ENCODE assay signal across 24 cellular contexts in the genomic region with DNA sequence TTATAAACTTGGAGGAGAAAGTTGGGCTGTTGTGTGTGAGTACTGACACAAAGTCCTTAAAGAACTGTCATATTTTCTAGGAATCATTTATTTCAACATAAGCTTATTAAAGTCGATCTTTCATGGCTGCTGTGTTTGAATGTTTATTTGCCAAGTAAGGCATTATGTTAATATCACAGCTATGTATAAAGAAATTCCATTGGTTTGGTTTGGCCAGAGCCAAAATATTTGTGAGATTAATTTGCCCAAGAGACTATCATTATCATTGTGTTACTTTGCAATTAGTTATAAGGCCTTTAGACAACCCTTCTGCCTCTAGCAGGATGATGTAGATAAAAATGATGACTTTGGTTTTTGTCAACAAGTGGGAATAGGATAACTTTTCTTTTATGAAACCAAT.
DNase-seq lines count a peak whose midpoint lies in the region; ATAC-seq and TF ChIP-seq lines count a peak whose summit lies in the region.
"Had no signal": no experiment of that assay in that cellular context is flagged by ENCODE, and none has a peak within 500 bp of the region (broad histone marks: within the 10 kb centered on the region; RNA-seq: fewer than 3 reads in every experiment).

No MANE protein-coding gene starts in this region.

- intact Hi-C loops in psoas muscle (cut with DNase I) (no loop called here), tibial artery (cut with DNase I; ENCODE audit: low total_unique reads) (no loop called here)

- H3K36me3 ChIP-seq in SK-N-SH (replicated peaks in 1 of 2; ENCODE audit: control insufficient read depth in 1 of 2, insufficient read depth in 2 of 2, low read length in 1 of 2), result no peaks in the 10 kb centered on the region
- no peaks in the 10 kb centered on the region for H3K36me3 ChIP-seq in psoas muscle (ENCODE audit: insufficient read depth in 1 of 2, low read depth in 1 of 2)
- no peaks in the 10 kb centered on the region for H3K36me3 ChIP-seq in tibial artery

- DNase-seq in EL (peak; percentile 44), SK-N-SH (no peak), fibroblast of mammary gland (ENCODE audit: low read depth) (peak; percentile 24), psoas muscle (no peak), tibial artery (no peak), NCI-H510A (lab: John Stamatoyannopoulos, UW) (no peak)
- DNase-seq: activated CD8-positive, alpha-beta T cell treated with anti-CD3 and anti-CD28 coated beads, Interleukin-2, amount 10 ng/mL, durations not matched to agents 7 days and 5 days; activated naive CD8-positive, alpha-beta T cell treated with anti-CD3 and anti-CD28 coated beads, Interleukin-2, amount 10 ng/mL, durations not matched to agents 7 days and 5 days; activated T-cell treated with anti-CD3 and anti-CD28 coated beads, Interleukin-2, amount 50 U/mL, for 72 hours; C1 segment of cervical spinal cord; caudate nucleus; DMS 273 treated with DMSO at 0.1 percent for 48 hours; effector CD4-positive, alpha-beta T cell; mucosa of descending colon; NCI-H1048; occipital lobe; RPMI8226; small intestine; T-cell; testis had no signal

- TF ChIP-seq EP300 in SK-N-SH (IDR thresholded peaks at IDR 0.05; ENCODE audit: borderline replicate concordance in 1 of 2, low read depth in 1 of 2, low read length in 1 of 2), result no peak

- H3K27me3 ChIP-seq in SK-N-SH (ENCODE audit: insufficient read depth), result no peaks in the 10 kb centered on the region
- H3K27me3 ChIP-seq in psoas muscle (ENCODE audit: insufficient read depth in 3 of 3, low read length in 2 of 3), result no peaks in the 10 kb centered on the region
- H3K27me3 ChIP-seq in tibial artery, result no peaks in the 10 kb centered on the region
- H3K27me3 ChIP-seq: testis had no signal

- ATAC-seq in psoas muscle (no peak), HG02759 (IDR thresholded peaks at IDR 0.05; ENCODE audit: unreplicated experiment) (no peak)
- ATAC-seq: activated CD8-positive, alpha-beta T cell treated with anti-CD3 and anti-CD28 coated beads, Interleukin-2, amount 10 ng/mL, durations not matched to agents 7 days and 5 days; activated T-cell treated with anti-CD3 and anti-CD28 coated beads, Interleukin-2, amount 50 U/mL, for 72 hours; K562; mucosa of descending colon; T-cell; WTC11 had no signal

- CTCF ChIA-PET in SK-N-SH (lab: Yijun Ruan, JAX), result no interaction called here

- peak overlapping the region; percentile 62 to 73; a peak in 3 of 4 replicates for H3K27ac ChIP-seq in SK-N-SH (ENCODE audit: low read depth in 2 of 2, low read length in 1 of 2)
- H3K27ac ChIP-seq in psoas muscle, result peak overlapping the region; percentile 56
- H3K27ac ChIP-seq in tibial artery, result peak overlapping the region in 1 of 2 donors; percentile 0
- H3K27ac ChIP-seq: HL-60 had no signal

- H3K4me1 ChIP-seq in SK-N-SH (ENCODE audit: control insufficient read depth in 1 of 2, insufficient read depth in 2 of 2, low read depth in 1 of 2, low read length in 1 of 2) (peaks cover 4 to 45% of the 10 kb centered on the region in 2 experiments), psoas muscle (peaks cover 30% of the 10 kb centered on the region), tibial artery (peaks cover 0 to 36% (median 5%) of the 10 kb centered on the region in 4 donors)

- no peaks in the 10 kb centered on the region for H3K79me2 ChIP-seq in SK-N-SH (ENCODE audit: insufficient read depth)

- TF ChIP-seq RAD21 in SK-N-SH (IDR thresholded peaks at IDR 0.05; ENCODE audit: low read length), result no peak

- POLR2A ChIA-PET in SK-N-SH (lab: Yijun Ruan, JAX), result no interaction called here

- H3F3A ChIP-seq in SK-N-SH (replicated peaks; ENCODE audit: insufficient read depth), result peaks cover 23% of the 10 kb centered on the region

- H3K4me2 ChIP-seq in SK-N-SH, result peak overlapping the region; percentile 20

- no peak overlapping the region for H2AFZ ChIP-seq in SK-N-SH (ENCODE audit: low read depth)

- H4K20me1 ChIP-seq in SK-N-SH (ENCODE audit: insufficient read depth), result no peaks in the 10 kb centered on the region

- no peak overlapping the region for H3K9ac ChIP-seq in SK-N-SH

- no peak overlapping the region for H3K4me3 ChIP-seq in SK-N-SH (ENCODE audit: low read depth in 2 of 2, low read length in 1 of 2)
- no peak overlapping the region for H3K4me3 ChIP-seq in fibroblast of mammary gland (ENCODE audit: control insufficient read depth, low read depth, low read length)
- H3K4me3 ChIP-seq in psoas muscle, result no peak overlapping the region
- no peak overlapping the region for H3K4me3 ChIP-seq in tibial artery
- H3K4me3 ChIP-seq: K562, mucosa of descending colon, testis had no signal

- WGBS in SK-N-SH (ENCODE audit: low lambda C conversion rate), result 32% methylated on average over 1 of the region's 1 CpG
- 29 to 58% (median 34%) methylated on average over 1 of the region's 1 CpG for WGBS in psoas muscle, 3 donors

- TF ChIP-seq CTCF in SK-N-SH (IDR thresholded peaks at IDR 0.05), result no peak
- no peak for TF ChIP-seq CTCF in fibroblast of mammary gland (conservative IDR thresholded peaks at IDR 0.05; ENCODE audit: control insufficient read depth, insufficient read depth, low read depth, low read length)
- TF ChIP-seq CTCF in psoas muscle (IDR thresholded peaks at IDR 0.05), result no peak
- TF ChIP-seq CTCF in tibial artery (IDR thresholded peaks at IDR 0.05), result no peak

- H3K9me3 ChIP-seq in SK-N-SH (no peaks in the 10 kb centered on the region), psoas muscle (no peaks in the 10 kb centered on the region), tibial artery (no peaks in the 10 kb centered on the region)
- H3K9me3 ChIP-seq: mucosa of descending colon, testis had no signal

- no peaks in the 10 kb centered on the region for H3K9me2 ChIP-seq in SK-N-SH

TF ChIP-seq in SK-N-SH, 30 proteins besides CTCF, POLR2A, EP300 and RAD21:
- TF ChIP-seq EZH2phosphoT487 (IDR thresholded peaks at IDR 0.05; ENCODE audit: borderline replicate concordance, low read depth) (no peak), FOSL2 (IDR thresholded peaks at IDR 0.05; ENCODE audit: borderline replicate concordance, low read depth) (no peak), GATA2 (CRISPR knock-in tag; IDR thresholded peaks at IDR 0.05) (no peak), SMC3 (IDR thresholded peaks at IDR 0.05; ENCODE audit: low read depth, low read length) (no peak), TCF12 (IDR thresholded peaks at IDR 0.05) (no peak), MEF2A (IDR thresholded peaks at IDR 0.05; ENCODE audit: borderline replicate concordance, low read depth) (no peak)
- TF ChIP-seq, protein P1, sequence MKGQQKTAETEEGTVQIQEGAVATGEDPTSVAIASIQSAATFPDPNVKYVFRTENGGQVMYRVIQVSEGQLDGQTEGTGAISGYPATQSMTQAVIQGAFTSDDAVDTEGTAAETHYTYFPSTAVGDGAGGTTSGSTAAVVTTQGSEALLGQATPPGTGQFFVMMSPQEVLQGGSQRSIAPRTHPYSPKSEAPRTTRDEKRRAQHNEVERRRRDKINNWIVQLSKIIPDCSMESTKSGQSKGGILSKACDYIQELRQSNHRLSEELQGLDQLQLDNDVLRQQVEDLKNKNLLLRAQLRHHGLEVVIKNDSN (IDR thresholded peaks at IDR 0.05; ENCODE audit: borderline replicate concordance, low read depth), result no peak
- TF ChIP-seq, protein P2, sequence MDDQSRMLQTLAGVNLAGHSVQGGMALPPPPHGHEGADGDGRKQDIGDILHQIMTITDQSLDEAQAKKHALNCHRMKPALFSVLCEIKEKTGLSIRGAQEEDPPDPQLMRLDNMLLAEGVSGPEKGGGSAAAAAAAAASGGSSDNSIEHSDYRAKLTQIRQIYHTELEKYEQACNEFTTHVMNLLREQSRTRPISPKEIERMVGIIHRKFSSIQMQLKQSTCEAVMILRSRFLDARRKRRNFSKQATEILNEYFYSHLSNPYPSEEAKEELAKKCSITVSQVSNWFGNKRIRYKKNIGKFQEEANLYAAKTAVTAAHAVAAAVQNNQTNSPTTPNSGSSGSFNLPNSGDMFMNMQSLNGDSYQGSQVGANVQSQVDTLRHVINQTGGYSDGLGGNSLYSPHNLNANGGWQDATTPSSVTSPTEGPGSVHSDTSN (IDR thresholded peaks at IDR 0.05), result no peak
- TF ChIP-seq, protein P3, sequence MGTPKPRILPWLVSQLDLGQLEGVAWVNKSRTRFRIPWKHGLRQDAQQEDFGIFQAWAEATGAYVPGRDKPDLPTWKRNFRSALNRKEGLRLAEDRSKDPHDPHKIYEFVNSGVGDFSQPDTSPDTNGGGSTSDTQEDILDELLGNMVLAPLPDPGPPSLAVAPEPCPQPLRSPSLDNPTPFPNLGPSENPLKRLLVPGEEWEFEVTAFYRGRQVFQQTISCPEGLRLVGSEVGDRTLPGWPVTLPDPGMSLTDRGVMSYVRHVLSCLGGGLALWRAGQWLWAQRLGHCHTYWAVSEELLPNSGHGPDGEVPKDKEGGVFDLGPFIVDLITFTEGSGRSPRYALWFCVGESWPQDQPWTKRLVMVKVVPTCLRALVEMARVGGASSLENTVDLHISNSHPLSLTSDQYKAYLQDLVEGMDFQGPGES (IDR thresholded peaks at IDR 0.05; ENCODE audit: low read depth, low read length), result no peak

Comparison
In these comparisons a context has a peak if more than half of its experiments do, and no peak if none do; other contexts are left out.
1. DNase-seq: peak in EL (single experiment) and fibroblast of mammary gland (single experiment); none in SK-N-SH (single experiment), psoas muscle (0 of 2), tibial artery (0 of 2) and NCI-H510A (single experiment).